In genomic region chr11:67621928-67622327, GRCh38 we compare ENCODE assay signal across 8 cellular contexts. TPM values are rescaled to one million over a fixed set of nuclear protein-coding genes. Genes with fewer than 3 reads are reported as not detected.
"Had no signal": no experiment of that assay in that cellular context is flagged by ENCODE, and none has a peak within 500 bp of the region (broad histone marks: within the 10 kb centered on the region; RNA-seq: fewer than 3 reads in every experiment).

No MANE protein-coding gene starts in this region.

RNA-seq across cellular contexts. Expression of gene TBX10, which starts 17.6 kb away (rescaled TPM):
- total RNA-seq: activated CD4-positive, alpha-beta memory T cell treated with anti-CD3 and anti-CD28 coated beads for 36 hours; activated CD4-positive, alpha-beta T cell treated with anti-CD3 and anti-CD28 coated beads, Interleukin-2, amount 10 ng/mL, durations not matched to agents 7 days and 5 days; activated naive CD4-positive, alpha-beta T cell treated with anti-CD3 and anti-CD28 coated beads, Interleukin-2, amount 50 U/mL, for 72 hours; activated T-cell treated with anti-CD3 and anti-CD28 coated beads, Interleukin-2, amount 50 U/mL, for 4 hours; ascending aorta; NCI-H460; RPMI7951; T-helper 17 cell had no signal

RNA-seq across cellular contexts. Expression of gene ACY3, which starts 28.6 kb away (rescaled TPM):
- total RNA-seq: ascending aorta, NCI-H460 had no signal
